In the genomic region with DNA sequence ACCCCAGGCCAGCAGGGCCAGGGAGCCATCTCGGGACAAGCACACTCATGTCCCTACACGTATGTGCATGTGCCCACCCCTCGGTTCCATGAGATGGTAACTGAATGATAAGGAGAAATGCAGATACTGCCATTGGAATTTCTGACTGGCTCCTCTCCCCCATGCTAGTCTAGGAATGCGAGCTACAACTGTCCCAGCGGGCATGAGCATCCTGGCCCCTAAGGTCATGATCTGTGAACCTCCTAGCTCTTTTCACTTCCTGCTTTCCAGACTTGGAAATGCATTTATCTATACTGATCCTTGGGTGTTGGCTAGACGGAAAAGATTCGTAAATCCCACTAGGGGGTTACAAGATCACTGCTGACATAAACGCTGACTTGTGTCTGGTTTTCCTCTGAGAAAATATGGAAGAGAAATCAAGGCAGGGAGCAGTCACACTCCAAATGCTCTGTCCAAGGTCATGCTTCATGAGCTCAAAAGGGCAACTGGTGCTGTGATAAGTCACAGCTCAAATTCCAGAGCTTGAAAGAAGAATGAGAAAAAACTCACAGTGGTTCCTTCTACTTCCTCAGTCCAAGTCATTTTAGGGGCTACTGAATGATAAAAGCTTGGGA, we compare ENCODE assay signal across 18 cellular contexts. TPM values are rescaled to one million over a fixed set of nuclear protein-coding genes. Genes with fewer than 3 reads are reported as not detected.
DNase-seq lines count a peak whose midpoint lies in the region; ATAC-seq, FAIRE-seq and TF ChIP-seq lines count a peak whose summit lies in the region.
"Had no signal": no experiment of that assay in that cellular context is flagged by ENCODE, and none has a peak within 500 bp of the region (broad histone marks: within the 10 kb centered on the region; RNA-seq: fewer than 3 reads in every experiment).

No MANE protein-coding gene starts in this region.

- no peak overlapping the region for H3K4me3 Mint-ChIP-seq in activated T-cell treated with anti-CD3 and anti-CD28 coated beads, Interleukin-2, amount 50 U/mL, for 24 hours
- H3K4me3 Mint-ChIP-seq in stimulated activated naive B cell treated with anti-CD40 and anti-IgM and Interleukin-4, amounts not matched to agents 10 μg/mL and 1 μg/mL and 100 μg/mL, for 72 hours: no peak overlapping the region

- FAIRE-seq in bronchial epithelial cell (lab: Jason Lieb, UNC): peak; percentile 13
- FAIRE-seq: A549 had no signal

- H3K9me3 Mint-ChIP-seq in activated T-cell treated with anti-CD3 and anti-CD28 coated beads, Interleukin-2, amount 50 U/mL, for 24 hours: no peaks in the 10 kb centered on the region
- no peaks in the 10 kb centered on the region for H3K9me3 Mint-ChIP-seq in stimulated activated naive B cell treated with anti-CD40 and anti-IgM and Interleukin-4, amounts not matched to agents 10 μg/mL and 1 μg/mL and 100 μg/mL, for 72 hours

- peaks cover 76% of the 10 kb centered on the region for H3K36me3 Mint-ChIP-seq in activated T-cell treated with anti-CD3 and anti-CD28 coated beads, Interleukin-2, amount 50 U/mL, for 24 hours (ENCODE audit: low read depth)
- peaks cover 29 to 42% of the 10 kb centered on the region in 2 donors for H3K36me3 Mint-ChIP-seq in stimulated activated naive B cell treated with anti-CD40 and anti-IgM and Interleukin-4, amounts not matched to agents 10 μg/mL and 1 μg/mL and 100 μg/mL, for 72 hours

- H3K27ac Mint-ChIP-seq in activated T-cell treated with anti-CD3 and anti-CD28 coated beads, Interleukin-2, amount 50 U/mL, for 24 hours: peak overlapping the region; percentile 72
- H3K27ac Mint-ChIP-seq in stimulated activated naive B cell treated with anti-CD40 and anti-IgM and Interleukin-4, amounts not matched to agents 10 μg/mL and 1 μg/mL and 100 μg/mL, for 72 hours: peak overlapping the region; percentile 26

- H3K4me1 ChIP-seq in mesodermal cell (ENCODE audit: control insufficient read depth, insufficient read depth, low read length, poor library complexity, severe bottlenecking): peaks cover 44% of the 10 kb centered on the region

- H3K27me3 ChIP-seq in bronchial epithelial cell (ENCODE audit: control insufficient read depth, insufficient read depth, low read length): no peaks in the 10 kb centered on the region
- H3K27me3 ChIP-seq: testis had no signal

- no peak overlapping the region for H3K4me3 ChIP-seq in bronchial epithelial cell (ENCODE audit: low read depth, low read length)
- no peak overlapping the region for H3K4me3 ChIP-seq in mesodermal cell (ENCODE audit: extremely low read depth, insufficient read depth, low read length, poor library complexity, severe bottlenecking)
- H3K4me3 ChIP-seq: A549, coronary artery, testis had no signal

- peak overlapping the region; percentile 84 for H3K27ac ChIP-seq in mesodermal cell (ENCODE audit: low read depth, low read length, severe bottlenecking)
- H3K27ac ChIP-seq: A549 had no signal

- H3K36me3 ChIP-seq in bronchial epithelial cell (ENCODE audit: control insufficient read depth, insufficient read depth, low read length) (peaks cover 8% of the 10 kb centered on the region), mesodermal cell (ENCODE audit: control insufficient read depth, insufficient read depth, low read length) (peaks cover 85% of the 10 kb centered on the region)

- no peak for DNase-seq in activated T-cell treated with anti-CD3 and anti-CD28 coated beads, Interleukin-2, amount 50 U/mL, for 24 hours
- DNase-seq in activated T-cell treated with anti-CD3 and anti-CD28 coated beads, Interleukin-2, amount 50 U/mL, for 48 hours: no peak
- peak; percentile 43 for DNase-seq in bronchial epithelial cell (ENCODE audit: low read depth)
- no peak for DNase-seq in stimulated activated naive B cell treated with anti-CD40 and anti-IgM and Interleukin-4, amounts not matched to agents 10 μg/mL and 1 μg/mL and 100 μg/mL, for 72 hours
- no peak for DNase-seq in SW480 (ENCODE audit: low spot score)
- DNase-seq in NCI-H1092 treated with DMSO at 0.1 percent for 48 hours (lab: John Stamatoyannopoulos, UW): no peak
- DNase-seq: activated CD4-positive, alpha-beta T cell treated with anti-CD3 and anti-CD28 coated beads for 1 hour; activated gamma-delta T cell treated with Interleukin-2 at 50 U/mL for 16 hours; DMS53; NCI-H146; NCI-H748 treated with DMSO at 0.1 percent for 48 hours; testis had no signal

- H3K27me3 Mint-ChIP-seq in activated T-cell treated with anti-CD3 and anti-CD28 coated beads, Interleukin-2, amount 50 U/mL, for 24 hours: no peaks in the 10 kb centered on the region
- H3K27me3 Mint-ChIP-seq in stimulated activated naive B cell treated with anti-CD40 and anti-IgM and Interleukin-4, amounts not matched to agents 10 μg/mL and 1 μg/mL and 100 μg/mL, for 72 hours: no peaks in the 10 kb centered on the region

- WGBS in mesodermal cell (ENCODE audit: insufficient coverage in 2 of 2), 2 experiments: 82 to 94% methylated on average over 3 to 8 of the region's 8 CpGs

- H3K4me1 Mint-ChIP-seq in activated T-cell treated with anti-CD3 and anti-CD28 coated beads, Interleukin-2, amount 50 U/mL, for 24 hours (ENCODE audit: low read depth): peaks cover 39% of the 10 kb centered on the region
- H3K4me1 Mint-ChIP-seq in stimulated activated naive B cell treated with anti-CD40 and anti-IgM and Interleukin-4, amounts not matched to agents 10 μg/mL and 1 μg/mL and 100 μg/mL, for 72 hours: peaks cover 28 to 52% of the 10 kb centered on the region in 2 donors

- H3K9me3 ChIP-seq in mesodermal cell (ENCODE audit: control insufficient read depth, low read length): no peaks in the 10 kb centered on the region
- H3K9me3 ChIP-seq: A549, testis had no signal

- ATAC-seq in stimulated activated naive B cell treated with anti-CD40 and anti-IgM and Interleukin-4, amounts not matched to agents 10 μg/mL and 1 μg/mL and 100 μg/mL, for 72 hours (replicated peaks): no peak
- no peak for ATAC-seq in GM18868 (IDR thresholded peaks at IDR 0.05; ENCODE audit: unreplicated experiment)
- ATAC-seq: A549, HCT116 had no signal

- no peak for TF ChIP-seq CTCF in bronchial epithelial cell (IDR thresholded peaks at IDR 0.05; ENCODE audit: insufficient read depth, low read length, severe bottlenecking)

RNA-seq across cellular contexts. Expression of a gene that starts 49.8 kb away (rescaled TPM):
- 0.26 TPM in 2 replicates for total RNA-seq in bronchial epithelial cell
- polyA plus RNA-seq in mesodermal cell (2013, experiment 1 of 2): 0.77 TPM
- polyA plus RNA-seq in mesodermal cell (2013, experiment 2 of 2): 0.81 TPM
- total RNA-seq: SK-MEL-5 had no signal
